In genomic region chr17:18984273-18985114, GRCh38 we compare ENCODE assay signal across 18 cellular contexts. TPM values are rescaled to one million over a fixed set of nuclear protein-coding genes. Genes with fewer than 3 reads are reported as not detected.
DNase-seq lines count a peak whose midpoint lies in the region; ATAC-seq, FAIRE-seq and TF ChIP-seq lines count a peak whose summit lies in the region.
"Had no signal": no experiment of that assay in that cellular context is flagged by ENCODE, and none has a peak within 500 bp of the region (broad histone marks: within the 10 kb centered on the region; RNA-seq: fewer than 3 reads in every experiment).

No MANE protein-coding gene starts in this region.

- H3K4me1 ChIP-seq in right atrium auricular region (peaks cover 0 to 41% of the 10 kb centered on the region in 2 donors), PC-3 (ENCODE audit: insufficient read depth, low read length) (peaks cover 17% of the 10 kb centered on the region), esophagus squamous epithelium (peaks cover 48 to 100% (median 81%) of the 10 kb centered on the region in 3 donors), prostate gland (replicated peaks) (no peaks in the 10 kb centered on the region)

- H3K27ac ChIP-seq in right atrium auricular region: peak overlapping the region; percentile 80 to 84
- no peak overlapping the region for H3K27ac ChIP-seq in PC-3 (ENCODE audit: low read length)
- H3K27ac ChIP-seq in esophagus squamous epithelium: peak overlapping the region; percentile 69 to 85 (median 77)
- no peak overlapping the region for H3K27ac ChIP-seq in prostate gland
- H3K27ac ChIP-seq: BLaER1 treated with 17β-estradiol and CSF1 and Interleukin-3, amounts not matched to agents 10 nM and 100 nM; GM23248 had no signal

- H4K20me1 ChIP-seq in PC-3 (ENCODE audit: low read length): no peaks in the 10 kb centered on the region

- no peak for TF ChIP-seq POLR2A in esophagus squamous epithelium (IDR thresholded peaks at IDR 0.05)
- no peak for TF ChIP-seq POLR2A in prostate gland (IDR thresholded peaks at IDR 0.05)

- POLR2A ChIA-PET in PC-3 (lab: Charles Lee; ENCODE audit: unreplicated experiment): no interaction called here

- no TSS peak for BruUV-seq in PC-3 (replicated peaks; lab: Mats Ljungman, UMichigan)

- no peak for ATAC-seq in left ventricle myocardium superior
- no peak for ATAC-seq in PC-3
- ATAC-seq: HCT116 had no signal

- no peaks in the 10 kb centered on the region for H3K79me2 ChIP-seq in PC-3 (ENCODE audit: low read length)

- H3K9me2 ChIP-seq in PC-3 (replicated peaks; ENCODE audit: low read length): no peaks in the 10 kb centered on the region

- H3K9ac ChIP-seq in PC-3 (ENCODE audit: low read length): no peak overlapping the region
- H3K9ac ChIP-seq: BLaER1 treated with 17β-estradiol and CSF1 and Interleukin-3, amounts not matched to agents 10 nM and 100 nM; GM23248 had no signal

- H3K4me3 ChIP-seq in right atrium auricular region (no peak overlapping the region), PC-3 (ENCODE audit: low read length) (no peak overlapping the region), esophagus squamous epithelium (no peak overlapping the region), prostate gland (no peak overlapping the region)
- H3K4me3 ChIP-seq: BLaER1 treated with 17β-estradiol and CSF1 and Interleukin-3, amounts not matched to agents 10 nM and 100 nM; GM23248 had no signal

- 77 to 83% methylated on average over 9 to 15 of the region's 21 CpGs for WGBS in esophagus squamous epithelium, 2 donors
- WGBS in prostate gland: 81% methylated on average over 21 of the region's 21 CpGs

- no peak for FAIRE-seq in HTR-8/SVneo (lab: Jason Lieb, UNC)
- FAIRE-seq: G401.6, GM12891, H54 had no signal

- intact Hi-C loops in left ventricle myocardium superior (cut with micrococcal nuclease) (no loop called here), PC-3 (cut with micrococcal nuclease) (no loop called here), esophagus squamous epithelium (cut with DNase I) (no loop called here), prostate gland (cut with DNase I) (no loop called here)

- H3K27me3 ChIP-seq in right atrium auricular region: no peaks in the 10 kb centered on the region
- H3K27me3 ChIP-seq in PC-3 (ENCODE audit: low read length): no peaks in the 10 kb centered on the region
- H3K27me3 ChIP-seq in esophagus squamous epithelium: no peaks in the 10 kb centered on the region
- H3K27me3 ChIP-seq in prostate gland (replicated peaks; ENCODE audit: insufficient read depth): no peaks in the 10 kb centered on the region

- CTCF ChIA-PET in PC-3 (lab: Charles Lee): no interaction called here

- DNase-seq in right atrium auricular region (ENCODE audit: low spot score) (no peak), left ventricle myocardium superior (no peak), PC-3 (peak; percentile 20), esophagus squamous epithelium (lab: John Stamatoyannopoulos, UW) (no peak), prostate gland (ENCODE audit: low spot score) (peak; percentile 35), NCI-H2029 treated with DMSO at 0.1 percent for 48 hours (lab: John Stamatoyannopoulos, UW) (no peak), HTR-8/SVneo (ENCODE audit: insufficient read length, low spot score) (no peak)
- DNase-seq in stimulated activated CD4-positive, alpha-beta T cell treated with anti-CD3 and anti-CD28 coated beads, Interleukin-2, amount 100 ng/mL, for 24 hours: no peak
- DNase-seq: ACHN, DMS79, GM23248 had no signal

- TF ChIP-seq CTCF in right atrium auricular region (IDR thresholded peaks at IDR 0.05): no peak
- no peak for TF ChIP-seq CTCF in PC-3 (conservative IDR thresholded peaks at IDR 0.05; ENCODE audit: low read depth, low read length)
- TF ChIP-seq CTCF in esophagus squamous epithelium (IDR thresholded peaks at IDR 0.05): no peak
- no peak for TF ChIP-seq CTCF in prostate gland (IDR thresholded peaks at IDR 0.05)

- H3K36me3 ChIP-seq in right atrium auricular region (peaks cover 2% of the 10 kb centered on the region), PC-3 (ENCODE audit: low read depth, low read length) (no peaks in the 10 kb centered on the region), esophagus squamous epithelium (peaks cover 0 to 73% (median 3%) of the 10 kb centered on the region in 3 donors), prostate gland (no peaks in the 10 kb centered on the region)

- H2AFZ ChIP-seq in PC-3 (ENCODE audit: low read length): no peak overlapping the region
- H2AFZ ChIP-seq: GM23248 had no signal

- H3K4me2 ChIP-seq in PC-3 (ENCODE audit: low read length): no peak overlapping the region
- H3K4me2 ChIP-seq: BLaER1 treated with 17β-estradiol and CSF1 and Interleukin-3, amounts not matched to agents 10 nM and 100 nM had no signal

- H3K9me3 ChIP-seq in right atrium auricular region (no peaks in the 10 kb centered on the region), PC-3 (ENCODE audit: low read length) (no peaks in the 10 kb centered on the region), esophagus squamous epithelium (no peaks in the 10 kb centered on the region), prostate gland (no peaks in the 10 kb centered on the region)
- H3K9me3 ChIP-seq: BLaER1 treated with 17β-estradiol and CSF1 and Interleukin-3, amounts not matched to agents 10 nM and 100 nM had no signal

- no peaks in the 10 kb centered on the region for H3F3A ChIP-seq in PC-3 (ENCODE audit: low read length, unreplicated experiment)

RNA-seq across cellular contexts. Expression of gene FAM83G, which starts 20.1 kb away (rescaled TPM):
- total RNA-seq in right atrium auricular region (10 to 100 TPM; 14.0 to 50.9 TPM), left ventricle myocardium superior (2.3 TPM), PC-3 (2014; rRNA removed) (0.26 and 4.7 TPM in 2 replicates), esophagus squamous epithelium (100 to 1,000 TPM in 1 of 4 donors, 10 to 100 TPM in 3; 44.3 to 157 (median 71.3) TPM), prostate gland (1 to 10 TPM; 7.3 to 9.5 TPM)

RNA-seq across cellular contexts. Expression of gene SLC5A10, which starts 32.5 kb away (rescaled TPM):
- total RNA-seq in right atrium auricular region (under 1 TPM in 1 of 2 donors, not detected in 1; 0.16 TPM), left ventricle myocardium superior (not detected), PC-3 (2014; rRNA removed) (not detected in 2 replicates), esophagus squamous epithelium (under 1 TPM in 3 of 4 donors, not detected in 1; 0.40 to 0.76 (median 0.53) TPM), prostate gland (not detected)
- total RNA-seq: A172; CD4-positive, alpha-beta memory T cell; GM23248 had no signal

Comparison
In these comparisons a context has a peak if more than half of its experiments do, and no peak if none do; other contexts are left out.
1. DNase-seq: peak in PC-3 (single experiment) and prostate gland (single experiment); none in right atrium auricular region (single experiment), left ventricle myocardium superior (single experiment), esophagus squamous epithelium (single experiment), NCI-H2029 treated with DMSO at 0.1 percent for 48 hours (single experiment), HTR-8/SVneo (single experiment) and stimulated activated CD4-positive, alpha-beta T cell treated with anti-CD3 and anti-CD28 coated beads, Interleukin-2, amount 100 ng/mL, for 24 hours (0 of 2).
2. H3K27ac ChIP-seq: peak in right atrium auricular region (2 of 2) and esophagus squamous epithelium (4 of 4); none in PC-3 (single experiment) and prostate gland (0 of 2).